8 cellular contexts compared by ENCODE assay signal in the genomic region with DNA sequence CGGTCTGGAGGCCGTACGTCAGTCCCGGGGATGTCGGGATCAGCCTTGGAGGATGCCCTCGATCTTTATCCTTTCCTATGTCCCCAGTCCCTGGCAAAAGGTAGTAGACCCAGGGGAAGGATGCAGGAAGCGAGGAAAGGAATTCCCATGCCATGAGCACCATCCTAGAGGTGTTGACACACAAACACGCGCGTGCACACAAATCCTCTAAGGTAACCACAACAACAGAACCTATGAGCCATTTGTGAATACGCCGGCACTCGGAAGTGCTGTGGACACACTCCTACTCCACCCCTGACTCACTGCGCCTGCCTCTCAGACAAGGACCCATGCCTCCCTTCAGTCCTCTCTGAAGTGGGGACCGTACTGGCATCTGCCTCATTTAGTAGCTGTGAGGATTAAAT. TPM values are rescaled to one million over a fixed set of nuclear protein-coding genes. Genes with fewer than 3 reads are reported as not detected.
DNase-seq lines count a peak whose midpoint lies in the region; ATAC-seq and TF ChIP-seq lines count a peak whose summit lies in the region.

No MANE protein-coding gene starts in this region.

- H3K4me2 ChIP-seq in mammary epithelial cell (ENCODE audit: insufficient read depth, low read depth, low read length) = peak overlapping the region; percentile 91

- no peaks in the 10 kb centered on the region for H4K20me1 ChIP-seq in mammary epithelial cell (ENCODE audit: insufficient read depth, low read length)

- intact Hi-C loops in mammary epithelial cell (cut with micrococcal nuclease) = loop anchor here (1.0 to 2.0 kb wide), 6 partner anchors 11 to 382 kb away; no protein-coding TSS in a partner anchor

- H3K27ac ChIP-seq in RWPE1 (peak overlapping the region; percentile 85), mammary epithelial cell (ENCODE audit: insufficient read depth, low read depth, low read length) (peak overlapping the region; percentile 70), lung (ENCODE audit: low read depth in 1 of 2, low read length in 1 of 2) (peak overlapping the region; percentile 85 to 89)

- POLR2A ChIA-PET in RWPE1 (lab: Yijun Ruan, JAX; ENCODE audit: low non-redundant PET) = interaction anchor here (0.6 to 1.1 kb wide), 3 partner anchors 12 to 231 kb away, joined by 3 to 5 read pairs (median 3); a partner anchor contains a TSS

- H3K9ac ChIP-seq in mammary epithelial cell (ENCODE audit: insufficient read depth, low read length) = peak overlapping the region; percentile 35

- no peaks in the 10 kb centered on the region for H3K36me3 ChIP-seq in mammary epithelial cell (ENCODE audit: insufficient read depth, low read length)
- H3K36me3 ChIP-seq in lung (ENCODE audit: control insufficient read depth in 2 of 2, insufficient read depth in 2 of 2, low read length in 2 of 2) = no peaks in the 10 kb centered on the region

- no peaks in the 10 kb centered on the region for H3K79me2 ChIP-seq in mammary epithelial cell (ENCODE audit: insufficient read depth, low read length)

- H2AFZ ChIP-seq in mammary epithelial cell (ENCODE audit: low read depth, low read length) = peak overlapping the region; percentile 86

- dilution Hi-C loops in mammary epithelial cell (cut with HindIII; ENCODE audit: low sequenced_read_pairs) = no loop called here

- TSS peak; percentile 32 for BruUV-seq in mammary epithelial cell (replicated peaks; lab: Mats Ljungman, UMichigan)

- no peaks in the 10 kb centered on the region for H3K9me3 ChIP-seq in mammary epithelial cell (replicated peaks; ENCODE audit: insufficient read depth, low read length)
- no peaks in the 10 kb centered on the region for H3K9me3 ChIP-seq in lung (ENCODE audit: control insufficient read depth in 2 of 2, insufficient read depth in 1 of 2, low read length in 1 of 2)

- peak; percentile 78 for DNase-seq in activated effector memory CD4-positive, alpha-beta T cell treated with anti-CD3 and anti-CD28 coated beads, Interleukin-2, amount 50 U/mL, for 16 hours
- DNase-seq in activated effector memory CD4-positive, alpha-beta T cell treated with Interleukin-2 at 50 U/mL for 16 hours = no peak
- DNase-seq in RWPE1 (ENCODE audit: low spot score) = peak; percentile 47
- DNase-seq in mammary epithelial cell = peak; percentile 74
- DNase-seq in lung (ENCODE audit: low spot score) = peak; percentile 78
- DNase-seq in stimulated activated CD8-positive, alpha-beta memory T cell treated with anti-CD3 and anti-CD28 coated beads, Interleukin-4, amount 100 ng/mL, for 24 hours (ENCODE audit: low read depth) = peak; percentile 30

- H3K27me3 ChIP-seq in mammary epithelial cell (ENCODE audit: insufficient read depth, low read length) = no peaks in the 10 kb centered on the region
- H3K27me3 ChIP-seq in lung (ENCODE audit: control insufficient read depth, insufficient read depth) = no peaks in the 10 kb centered on the region

- peak; percentile 8 for ATAC-seq in lung (ENCODE audit: insufficient read depth, low FRiP score)
- no peak for ATAC-seq in GM19324 (IDR thresholded peaks at IDR 0.05; ENCODE audit: low FRiP score, unreplicated experiment)
- ATAC-seq in HG03565 (IDR thresholded peaks at IDR 0.05; ENCODE audit: unreplicated experiment) = no peak

- CTCF ChIA-PET in RWPE1 (lab: Yijun Ruan, JAX) (interaction anchor here (0.7 to 4.2 kb wide), 12 partner anchors 9 to 304 kb away, joined by 3 to 29 read pairs (median 4); no protein-coding TSS in a partner anchor), mammary epithelial cell (lab: Charles Lee; ENCODE audit: low non-redundant PET) (interaction anchor here (0.6 to 1.5 kb wide), 3 partner anchors 43 to 96 kb away, joined by 4 to 6 read pairs (median 4); no protein-coding TSS in a partner anchor)

- H3K4me1 ChIP-seq in mammary epithelial cell (ENCODE audit: insufficient read depth, low read length) = peaks cover 20% of the 10 kb centered on the region
- H3K4me1 ChIP-seq in lung (ENCODE audit: control insufficient read depth in 2 of 2, insufficient read depth in 2 of 2, low read length in 2 of 2) = peaks cover 0 to 19% of the 10 kb centered on the region in 2 donors

- peak overlapping the region; percentile 49 to 64 (median 51) for H3K4me3 ChIP-seq in mammary epithelial cell (replicated peaks in 1 of 3; ENCODE audit: insufficient read depth in 1 of 3, low read depth in 2 of 3, low read length in 3 of 3)
- H3K4me3 ChIP-seq in lung = peak overlapping the region; percentile 49

- WGBS in mammary epithelial cell (ENCODE audit: low coverage, missing lambda C conversion rate) = 6% methylated on average over 3 of the region's 15 CpGs
- 11 to 13% methylated on average over 15 of the region's 15 CpGs for WGBS in lung, 2 donors

- TF ChIP-seq CTCF in RWPE1 (conservative IDR thresholded peaks at IDR 0.05; ENCODE audit: low read depth) (peak; percentile 48; the same call in 1 of the 2 replicates), mammary epithelial cell (conservative IDR thresholded peaks at IDR 0.05 in 1 of 2, IDR thresholded peaks at IDR 0.05 in 1 of 2; ENCODE audit: extremely low read depth in 1 of 2, insufficient read depth in 1 of 2, low read depth in 1 of 2, low read length in 2 of 2) (no peak), lung (IDR thresholded peaks at IDR 0.05; ENCODE audit: control extremely low read depth, extremely low read depth) (no peak)

- in situ Hi-C loops in mammary epithelial cell (cut with MboI; ENCODE audit: low sequenced_read_pairs in 2 of 2) = no loop called here

RNA-seq across cellular contexts. Expression of a gene that starts 11.3 kb away (rescaled TPM):
- total RNA-seq in mammary epithelial cell (1 to 10 TPM; 2.8 to 7.2 TPM), lung (100 to 1,000 TPM; 154 to 295 TPM)
- polyA plus RNA-seq in mammary epithelial cell (16.1 TPM), lung (100 to 1,000 TPM in 1 of 2 donors, 10 to 100 TPM in 1; 71.0 to 230 TPM)
- 24.1 TPM for polyA minus RNA-seq in mammary epithelial cell

Comparison
In these comparisons a context has a peak if more than half of its experiments do, and no peak if none do; other contexts are left out.
1. RNA of a gene that starts 11.3 kb away (total RNA-seq): 154 to 295 TPM in lung; 2.8 to 7.2 TPM in mammary epithelial cell; every median in the first group is over 10 times any median in the second.
2. Peak in every context shown above with its lines, with median percentiles within 50 percentile points of each other: H3K27ac ChIP-seq.